In genomic region chr2:172260379-172260778, GRCh38 we compare ENCODE assay signal across 26 cellular contexts.
"Had no signal": no experiment of that assay in that cellular context is flagged by ENCODE, and none has a peak within 500 bp of the region (broad histone marks: within the 10 kb centered on the region; RNA-seq: fewer than 3 reads in every experiment).

No MANE protein-coding gene starts in this region.

- H3K27ac Mint-ChIP-seq: activated naive CD8-positive, alpha-beta T cell treated with anti-CD3 and anti-CD28 coated beads, Interleukin-2, amount 50 U/mL, for 24 hours; dendritic cell treated with granulocyte-macrophage colony-stimulating factor and Interleukin-4, amounts not matched to agents 40 ng/mL and 50 ng/mL, for 4 days; naive thymus-derived CD4-positive, alpha-beta T cell; progenitor cell of endocrine pancreas had no signal

- H3K36me3 ChIP-seq: esophagus squamous epithelium, heart left ventricle, spleen, thoracic aorta, upper lobe of left lung had no signal

- DNase-seq: activated CD4-positive, alpha-beta T cell treated with anti-CD3 and anti-CD28 coated beads for 4 hours; activated CD4-positive, alpha-beta T cell treated with anti-CD3 and anti-CD28 coated beads, Interleukin-2, amount 50 U/mL, for 48 hours; activated CD4-positive, CD25-positive, alpha-beta regulatory T cell; activated gamma-delta T cell; activated naive CD4-positive, alpha-beta T cell treated with anti-CD3 and anti-CD28 coated beads, Interleukin-2, amount 50 U/mL, for 16 hours; activated naive CD8-positive, alpha-beta T cell treated with anti-CD3 and anti-CD28 coated beads, Interleukin-2, amount 50 U/mL, for 24 hours; anterior cingulate cortex; body of pancreas; caudate nucleus; effector CD4-positive, alpha-beta T cell; esophagus squamous epithelium; heart left ventricle; islet precursor cell; left colon; mesenchymal stem cell; naive thymus-derived CD4-positive, alpha-beta T cell; retina; spleen; stimulated activated CD4-positive, alpha-beta T cell treated with anti-CD3 and anti-CD28 coated beads, Interleukin-4, amount 100 ng/mL, for 1 hour; stimulated activated naive CD4-positive, alpha-beta T cell; T-helper 9 cell; upper lobe of left lung had no signal

- ATAC-seq: activated naive CD8-positive, alpha-beta T cell treated with anti-CD3 and anti-CD28 coated beads, Interleukin-2, amount 50 U/mL, for 24 hours; body of pancreas; heart left ventricle; left colon; naive thymus-derived CD4-positive, alpha-beta T cell had no signal

- H3K9me3 ChIP-seq: body of pancreas, esophagus squamous epithelium, heart left ventricle, thoracic aorta, upper lobe of left lung had no signal

- H3K27me3 Mint-ChIP-seq: activated naive CD8-positive, alpha-beta T cell treated with anti-CD3 and anti-CD28 coated beads, Interleukin-2, amount 50 U/mL, for 24 hours; dendritic cell treated with granulocyte-macrophage colony-stimulating factor and Interleukin-4, amounts not matched to agents 40 ng/mL and 50 ng/mL, for 4 days had no signal

- H3K27ac ChIP-seq: body of pancreas, heart left ventricle, spleen, thoracic aorta, upper lobe of left lung had no signal

- H3K4me3 ChIP-seq: body of pancreas, esophagus squamous epithelium, heart left ventricle, spleen, thoracic aorta, upper lobe of left lung had no signal

- H3K4me3 Mint-ChIP-seq: activated naive CD8-positive, alpha-beta T cell treated with anti-CD3 and anti-CD28 coated beads, Interleukin-2, amount 50 U/mL, for 24 hours; dendritic cell treated with granulocyte-macrophage colony-stimulating factor and Interleukin-4, amounts not matched to agents 40 ng/mL and 50 ng/mL, for 4 days; naive thymus-derived CD4-positive, alpha-beta T cell; neural crest cell had no signal

- H3K27me3 ChIP-seq: body of pancreas, esophagus squamous epithelium, heart left ventricle, spleen, upper lobe of left lung had no signal

- H3K4me1 ChIP-seq: body of pancreas, heart left ventricle, spleen, upper lobe of left lung had no signal

- H3K9me3 Mint-ChIP-seq: activated naive CD8-positive, alpha-beta T cell treated with anti-CD3 and anti-CD28 coated beads, Interleukin-2, amount 50 U/mL, for 24 hours; dendritic cell treated with granulocyte-macrophage colony-stimulating factor and Interleukin-4, amounts not matched to agents 40 ng/mL and 50 ng/mL, for 4 days; neural crest cell had no signal

- H3K4me1 Mint-ChIP-seq: activated naive CD8-positive, alpha-beta T cell treated with anti-CD3 and anti-CD28 coated beads, Interleukin-2, amount 50 U/mL, for 24 hours; naive thymus-derived CD4-positive, alpha-beta T cell had no signal
